1 cellular context compared by ENCODE assay signal in genomic region chr22:38761202-38762162, GRCh38.
TF ChIP-seq lines count a peak whose summit lies in the region.

No MANE protein-coding gene starts in this region.

TF ChIP-seq in K562, 482 proteins besides CTCF, POLR2A, EP300 and RAD21 (continued from another document):
- TF ChIP-seq, protein P1, sequence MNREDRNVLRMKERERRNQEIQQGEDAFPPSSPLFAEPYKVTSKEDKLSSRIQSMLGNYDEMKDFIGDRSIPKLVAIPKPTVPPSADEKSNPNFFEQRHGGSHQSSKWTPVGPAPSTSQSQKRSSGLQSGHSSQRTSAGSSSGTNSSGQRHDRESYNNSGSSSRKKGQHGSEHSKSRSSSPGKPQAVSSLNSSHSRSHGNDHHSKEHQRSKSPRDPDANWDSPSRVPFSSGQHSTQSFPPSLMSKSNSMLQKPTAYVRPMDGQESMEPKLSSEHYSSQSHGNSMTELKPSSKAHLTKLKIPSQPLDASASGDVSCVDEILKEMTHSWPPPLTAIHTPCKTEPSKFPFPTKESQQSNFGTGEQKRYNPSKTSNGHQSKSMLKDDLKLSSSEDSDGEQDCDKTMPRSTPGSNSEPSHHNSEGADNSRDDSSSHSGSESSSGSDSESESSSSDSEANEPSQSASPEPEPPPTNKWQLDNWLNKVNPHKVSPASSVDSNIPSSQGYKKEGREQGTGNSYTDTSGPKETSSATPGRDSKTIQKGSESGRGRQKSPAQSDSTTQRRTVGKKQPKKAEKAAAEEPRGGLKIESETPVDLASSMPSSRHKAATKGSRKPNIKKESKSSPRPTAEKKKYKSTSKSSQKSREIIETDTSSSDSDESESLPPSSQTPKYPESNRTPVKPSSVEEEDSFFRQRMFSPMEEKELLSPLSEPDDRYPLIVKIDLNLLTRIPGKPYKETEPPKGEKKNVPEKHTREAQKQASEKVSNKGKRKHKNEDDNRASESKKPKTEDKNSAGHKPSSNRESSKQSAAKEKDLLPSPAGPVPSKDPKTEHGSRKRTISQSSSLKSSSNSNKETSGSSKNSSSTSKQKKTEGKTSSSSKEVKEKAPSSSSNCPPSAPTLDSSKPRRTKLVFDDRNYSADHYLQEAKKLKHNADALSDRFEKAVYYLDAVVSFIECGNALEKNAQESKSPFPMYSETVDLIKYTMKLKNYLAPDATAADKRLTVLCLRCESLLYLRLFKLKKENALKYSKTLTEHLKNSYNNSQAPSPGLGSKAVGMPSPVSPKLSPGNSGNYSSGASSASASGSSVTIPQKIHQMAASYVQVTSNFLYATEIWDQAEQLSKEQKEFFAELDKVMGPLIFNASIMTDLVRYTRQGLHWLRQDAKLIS (CRISPR knock-in tag; IDR thresholded peaks at IDR 0.05), result no peak
- no peak for TF ChIP-seq ZNF232 (CRISPR knock-in tag; IDR thresholded peaks at IDR 0.05)
- no peak for TF ChIP-seq BHLHE40 (IDR thresholded peaks at IDR 0.05; ENCODE audit: low read length)
- no peak for TF ChIP-seq RFX1 (IDR thresholded peaks at IDR 0.05)
- no peak for TF ChIP-seq RHOXF2B (CRISPR knock-in tag; conservative IDR thresholded peaks at IDR 0.05)
- no peak for TF ChIP-seq CHD1 (IDR thresholded peaks at IDR 0.05; ENCODE audit: low read length)
TF ChIP-seq in K562: peak in this region for 3.
